16 cellular contexts compared by ENCODE assay signal in genomic region chrX:110743679-110744340, GRCh38. TPM values are rescaled to one million over a fixed set of nuclear protein-coding genes. Genes with fewer than 3 reads are reported as not detected.
DNase-seq lines count a peak whose midpoint lies in the region; ATAC-seq and TF ChIP-seq lines count a peak whose summit lies in the region.
"Had no signal": no experiment of that assay in that cellular context is flagged by ENCODE, and none has a peak within 500 bp of the region (broad histone marks: within the 10 kb centered on the region; RNA-seq: fewer than 3 reads in every experiment).

No MANE protein-coding gene starts in this region.

- POLR2A ChIA-PET in naive thymus-derived CD8-positive, alpha-beta T cell (lab: Charles Lee), result no interaction called here

- DNase-seq in SK-MEL-5 (ENCODE audit: low read depth, low spot score) (peak; percentile 66), neural progenitor cell (ENCODE audit: low spot score) (no peak), NCI-H146 (lab: John Stamatoyannopoulos, UW) (no peak), OCI-M1 (lab: John Stamatoyannopoulos, UW) (no peak), body of pancreas (no peak)
- no peak for DNase-seq in naive thymus-derived CD8-positive, alpha-beta T cell
- DNase-seq: activated CD4-positive, alpha-beta T cell treated with anti-CD3 and anti-CD28 coated beads, Interleukin-2, amount 10 ng/mL, durations not matched to agents 7 days and 5 days; activated naive CD4-positive, alpha-beta T cell treated with anti-CD3 and anti-CD28 coated beads, Interleukin-2, amount 10 ng/mL, durations not matched to agents 7 days and 5 days; Caco-2; hypothalamus; NCI-H187; stimulated activated CD4-positive, alpha-beta T cell treated with anti-CD3 and anti-CD28 coated beads, Interleukin-2, amount 100 ng/mL, for 24 hours; stimulated activated naive CD4-positive, alpha-beta T cell had no signal

- intact Hi-C loops in body of pancreas (cut with DNase I), result no loop called here

- H3K27ac Mint-ChIP-seq in neural progenitor cell, result peak overlapping the region; percentile 58
- no peak overlapping the region for H3K27ac Mint-ChIP-seq in naive thymus-derived CD8-positive, alpha-beta T cell
- H3K27ac Mint-ChIP-seq: activated CD4-positive, alpha-beta T cell treated with anti-CD3 and anti-CD28 coated beads, Interleukin-2, amount 10 ng/mL, durations not matched to agents 7 days and 5 days; activated naive CD4-positive, alpha-beta T cell treated with anti-CD3 and anti-CD28 coated beads, Interleukin-2, amount 10 ng/mL, durations not matched to agents 7 days and 5 days had no signal

- H3K27me3 ChIP-seq in neural progenitor cell, result no peaks in the 10 kb centered on the region
- no peaks in the 10 kb centered on the region for H3K27me3 ChIP-seq in body of pancreas

- peaks cover 10% of the 10 kb centered on the region for H3K4me1 Mint-ChIP-seq in neural progenitor cell
- H3K4me1 Mint-ChIP-seq in naive thymus-derived CD8-positive, alpha-beta T cell, result no peaks in the 10 kb centered on the region
- H3K4me1 Mint-ChIP-seq: activated CD4-positive, alpha-beta T cell treated with anti-CD3 and anti-CD28 coated beads, Interleukin-2, amount 10 ng/mL, durations not matched to agents 7 days and 5 days; activated naive CD4-positive, alpha-beta T cell treated with anti-CD3 and anti-CD28 coated beads, Interleukin-2, amount 10 ng/mL, durations not matched to agents 7 days and 5 days had no signal

- no peak overlapping the region for H2AFZ ChIP-seq in neural progenitor cell (replicated peaks)

- WGBS in body of pancreas, 2 donors, result 72 to 77% methylated on average over 5 of the region's 5 CpGs

- no peaks in the 10 kb centered on the region for H3K36me3 ChIP-seq in neural progenitor cell
- no peaks in the 10 kb centered on the region for H3K36me3 ChIP-seq in body of pancreas (replicated peaks in 1 of 2; ENCODE audit: insufficient read depth in 1 of 2, low read depth in 2 of 2)

- H3K4me3 ChIP-seq in neural progenitor cell (no peak overlapping the region), body of pancreas (no peak overlapping the region)

- peaks cover 4% of the 10 kb centered on the region for H3K9me3 Mint-ChIP-seq in neural progenitor cell
- H3K9me3 Mint-ChIP-seq in naive thymus-derived CD8-positive, alpha-beta T cell, result no peaks in the 10 kb centered on the region
- H3K9me3 Mint-ChIP-seq: activated CD4-positive, alpha-beta T cell treated with anti-CD3 and anti-CD28 coated beads, Interleukin-2, amount 10 ng/mL, durations not matched to agents 7 days and 5 days; activated naive CD4-positive, alpha-beta T cell treated with anti-CD3 and anti-CD28 coated beads, Interleukin-2, amount 10 ng/mL, durations not matched to agents 7 days and 5 days had no signal

- no peak overlapping the region for H3K4me2 ChIP-seq in neural progenitor cell

- H3K4me1 ChIP-seq in neural progenitor cell (no peaks in the 10 kb centered on the region), body of pancreas (no peaks in the 10 kb centered on the region)
- H3K4me1 ChIP-seq: Caco-2 had no signal

- H3K79me2 ChIP-seq in neural progenitor cell (ENCODE audit: low read depth), result no peaks in the 10 kb centered on the region

- no peaks in the 10 kb centered on the region for H3F3A ChIP-seq in neural progenitor cell (ENCODE audit: low read depth)

- H3K27me3 Mint-ChIP-seq in neural progenitor cell (ENCODE audit: insufficient read depth, low read depth), result no peaks in the 10 kb centered on the region
- peaks cover 0 to 7% (median 0%) of the 10 kb centered on the region in 5 donors for H3K27me3 Mint-ChIP-seq in naive thymus-derived CD8-positive, alpha-beta T cell
- H3K27me3 Mint-ChIP-seq: activated CD4-positive, alpha-beta T cell treated with anti-CD3 and anti-CD28 coated beads, Interleukin-2, amount 10 ng/mL, durations not matched to agents 7 days and 5 days; activated naive CD4-positive, alpha-beta T cell treated with anti-CD3 and anti-CD28 coated beads, Interleukin-2, amount 10 ng/mL, durations not matched to agents 7 days and 5 days had no signal

- H4K20me1 ChIP-seq in neural progenitor cell (ENCODE audit: low read depth), result no peaks in the 10 kb centered on the region

- in situ Hi-C loops in SK-MEL-5 (cut with HindIII; ENCODE audit: low pct_unique_long_range_greater_than_20kb, low sequenced_read_pairs), result no loop called here

- no peak for TF ChIP-seq CTCF in neural progenitor cell (IDR thresholded peaks at IDR 0.05)
- no peak for TF ChIP-seq CTCF in body of pancreas (IDR thresholded peaks at IDR 0.05)

- no peaks in the 10 kb centered on the region for H3K36me3 Mint-ChIP-seq in neural progenitor cell
- no peaks in the 10 kb centered on the region for H3K36me3 Mint-ChIP-seq in naive thymus-derived CD8-positive, alpha-beta T cell
- H3K36me3 Mint-ChIP-seq: activated naive CD4-positive, alpha-beta T cell treated with anti-CD3 and anti-CD28 coated beads, Interleukin-2, amount 10 ng/mL, durations not matched to agents 7 days and 5 days had no signal

- H3K27ac ChIP-seq in neural progenitor cell, result no peak overlapping the region
- no peak overlapping the region for H3K27ac ChIP-seq in body of pancreas

- H3K9ac ChIP-seq in neural progenitor cell, result no peak overlapping the region

- peak; percentile 73 for ATAC-seq in GM18909 (IDR thresholded peaks at IDR 0.05; ENCODE audit: poor library complexity, unreplicated experiment)
- peak; percentile 70 for ATAC-seq in HG02798 (IDR thresholded peaks at IDR 0.05; ENCODE audit: poor library complexity, unreplicated experiment)
- no peak for ATAC-seq in naive thymus-derived CD8-positive, alpha-beta T cell
- no peak for ATAC-seq in body of pancreas
- ATAC-seq: HepG2 had no signal

- H3K9me3 ChIP-seq in neural progenitor cell (ENCODE audit: low read depth) (peaks cover 3% of the 10 kb centered on the region), body of pancreas (no peaks in the 10 kb centered on the region)
- H3K9me3 ChIP-seq: Caco-2 had no signal

- no peak for TF ChIP-seq POLR2A in body of pancreas (IDR thresholded peaks at IDR 0.05)

- H3K4me3 Mint-ChIP-seq in neural progenitor cell, result no peak overlapping the region
- no peak overlapping the region for H3K4me3 Mint-ChIP-seq in naive thymus-derived CD8-positive, alpha-beta T cell
- H3K4me3 Mint-ChIP-seq: activated CD4-positive, alpha-beta T cell treated with anti-CD3 and anti-CD28 coated beads, Interleukin-2, amount 10 ng/mL, durations not matched to agents 7 days and 5 days; activated naive CD4-positive, alpha-beta T cell treated with anti-CD3 and anti-CD28 coated beads, Interleukin-2, amount 10 ng/mL, durations not matched to agents 7 days and 5 days had no signal

RNA-seq across cellular contexts. Expression of gene CHRDL1, which starts 51.8 kb away (rescaled TPM):
- total RNA-seq in SK-MEL-5 (2014; rRNA removed; shearing (Covaris generic)), result 0.08 and 0.18 TPM in 2 replicates
- 0.36 and 0.66 TPM in 2 replicates for polyA plus RNA-seq in SK-MEL-5 (2015; cell fraction: cytosol; rRNA removed)
- 0.18 and 0.20 TPM in 2 replicates for polyA plus RNA-seq in SK-MEL-5 (2015; cell fraction: nucleus; rRNA removed)
- total RNA-seq in neural progenitor cell (ENCODE audit: low replicate concordance), result 15.0 and 15.5 TPM in 2 replicates
- total RNA-seq in naive thymus-derived CD8-positive, alpha-beta T cell, result not detected
- not detected for polyA plus RNA-seq in naive thymus-derived CD8-positive, alpha-beta T cell
- total RNA-seq in body of pancreas, result 10 to 100 TPM; 13.0 to 16.5 TPM
- total RNA-seq: activated CD4-positive, alpha-beta T cell treated with anti-CD3 and anti-CD28 coated beads, Interleukin-2, amount 10 ng/mL, durations not matched to agents 7 days and 5 days; Caco-2; HepG2 had no signal
- polyA plus RNA-seq: HepG2 had no signal

Comparison
In these comparisons a context has a peak if more than half of its experiments do, and no peak if none do; other contexts are left out.
1. ATAC-seq: peak in GM18909 (single experiment) and HG02798 (single experiment); none in naive thymus-derived CD8-positive, alpha-beta T cell (0 of 2) and body of pancreas (single experiment).
2. RNA of gene CHRDL1, which starts 51.8 kb away (total RNA-seq): 13.0 to 16.5 TPM in body of pancreas and 15.0 to 15.5 TPM in neural progenitor cell; 0.08 to 0.18 TPM in SK-MEL-5 and not detected in naive thymus-derived CD8-positive, alpha-beta T cell; every median in the first group is over 10 times any median in the second.